ENCODE assay signal across 22 cellular contexts in genomic region chr2:142991295-142991694, GRCh38.
DNase-seq lines count a peak whose midpoint lies in the region; ATAC-seq and TF ChIP-seq lines count a peak whose summit lies in the region.
"Had no signal": no experiment of that assay in that cellular context is flagged by ENCODE, and none has a peak within 500 bp of the region (broad histone marks: within the 10 kb centered on the region; RNA-seq: fewer than 3 reads in every experiment).

No MANE protein-coding gene starts in this region.

- DNase-seq in DMS53 (lab: John Stamatoyannopoulos, UW) = peak; percentile 1
- DNase-seq in DMS53 treated with DMSO at 0.1 percent for 48 hours (lab: John Stamatoyannopoulos, UW; ENCODE audit: unreplicated experiment) = no peak
- peak; percentile 46 for DNase-seq in PC-3
- no peak for DNase-seq in activated T-helper 1 cell treated with anti-CD3 and anti-CD28 coated beads, Interleukin-12 subunit alpha, Interleukin-12 subunit beta, Interleukin-2, Interleukin-4 antibody, amounts not matched to agents 30 ng/mL and 10 ng/mL and 1 ng/mL, durations not matched to agents 14 hours and 24 hours and 36 hours (ENCODE audit: low spot score)
- no peak for DNase-seq in NCI-H1417 treated with DMSO at 0.1 percent for 48 hours (lab: John Stamatoyannopoulos, UW)
- no peak for DNase-seq in superior temporal gyrus (ENCODE audit: extremely low spot score)
- no peak for DNase-seq in right atrium auricular region (ENCODE audit: low spot score)
- DNase-seq: Caco-2; CD4-positive, CD25-positive, alpha-beta regulatory T cell; CD8-positive, alpha-beta T cell; DMS153; DMS79 treated with DMSO at 0.1 percent for 48 hours; GF-D8; H9; HFFc6 had no signal

- H3K9me3 Mint-ChIP-seq in activated T-helper 1 cell treated with anti-CD3 and anti-CD28 coated beads, Interleukin-12 subunit alpha, Interleukin-12 subunit beta, Interleukin-2, Interleukin-4 antibody, amounts not matched to agents 30 ng/mL and 10 ng/mL and 1 ng/mL, durations not matched to agents 14 hours and 24 hours and 36 hours = no peaks in the 10 kb centered on the region
- H3K9me3 Mint-ChIP-seq: CD4-positive, CD25-positive, alpha-beta regulatory T cell; CD8-positive, alpha-beta T cell; GM23338; H9; HFFc6 had no signal

- intact Hi-C loops in PC-3 (cut with micrococcal nuclease) = no loop called here
- intact Hi-C loops in activated T-helper 1 cell treated with anti-CD3 and anti-CD28 coated beads, Interleukin-12 subunit alpha, Interleukin-12 subunit beta, Interleukin-2, Interleukin-4 antibody, amounts not matched to agents 30 ng/mL and 10 ng/mL and 1 ng/mL, durations not matched to agents 14 hours and 24 hours and 36 hours (cut with micrococcal nuclease) = no loop called here

- H3K4me1 Mint-ChIP-seq in activated T-helper 1 cell treated with anti-CD3 and anti-CD28 coated beads, Interleukin-12 subunit alpha, Interleukin-12 subunit beta, Interleukin-2, Interleukin-4 antibody, amounts not matched to agents 30 ng/mL and 10 ng/mL and 1 ng/mL, durations not matched to agents 14 hours and 24 hours and 36 hours (ENCODE audit: low read depth) = no peaks in the 10 kb centered on the region
- H3K4me1 Mint-ChIP-seq: GM23338, H9 had no signal

- peaks cover 15% of the 10 kb centered on the region for H3K4me1 ChIP-seq in HEK293 (ENCODE audit: control insufficient read depth, insufficient read depth, low read length)
- no peaks in the 10 kb centered on the region for H3K4me1 ChIP-seq in PC-3 (ENCODE audit: insufficient read depth, low read length)
- H3K4me1 ChIP-seq in right atrium auricular region = no peaks in the 10 kb centered on the region
- H3K4me1 ChIP-seq: BLaER1, Caco-2 had no signal

- no peaks in the 10 kb centered on the region for H3K36me3 Mint-ChIP-seq in activated T-helper 1 cell treated with anti-CD3 and anti-CD28 coated beads, Interleukin-12 subunit alpha, Interleukin-12 subunit beta, Interleukin-2, Interleukin-4 antibody, amounts not matched to agents 30 ng/mL and 10 ng/mL and 1 ng/mL, durations not matched to agents 14 hours and 24 hours and 36 hours (ENCODE audit: low read depth)
- H3K36me3 Mint-ChIP-seq: CD4-positive, CD25-positive, alpha-beta regulatory T cell; CD8-positive, alpha-beta T cell had no signal

- H3K27me3 ChIP-seq in PC-3 (ENCODE audit: low read length) (no peaks in the 10 kb centered on the region), right atrium auricular region (no peaks in the 10 kb centered on the region)
- H3K27me3 ChIP-seq: BLaER1 had no signal

- H3F3A ChIP-seq in PC-3 (ENCODE audit: low read length, unreplicated experiment) = no peaks in the 10 kb centered on the region

- H3K27ac Mint-ChIP-seq in activated T-helper 1 cell treated with anti-CD3 and anti-CD28 coated beads, Interleukin-12 subunit alpha, Interleukin-12 subunit beta, Interleukin-2, Interleukin-4 antibody, amounts not matched to agents 30 ng/mL and 10 ng/mL and 1 ng/mL, durations not matched to agents 14 hours and 24 hours and 36 hours = peak overlapping the region; percentile 13
- H3K27ac Mint-ChIP-seq: B cell; CD4-positive, CD25-positive, alpha-beta regulatory T cell; CD8-positive, alpha-beta T cell; GM23338; H9; HFFc6 had no signal

- H3K36me3 ChIP-seq in HEK293 (ENCODE audit: control insufficient read depth in 2 of 2, insufficient read depth in 1 of 2, low read length in 2 of 2) (no peaks in the 10 kb centered on the region), PC-3 (ENCODE audit: low read depth, low read length) (no peaks in the 10 kb centered on the region), right atrium auricular region (no peaks in the 10 kb centered on the region)
- H3K36me3 ChIP-seq: BLaER1 had no signal

- H3K9ac ChIP-seq in PC-3 (ENCODE audit: low read length) = no peak overlapping the region
- H3K9ac ChIP-seq: BLaER1 had no signal

- no peak overlapping the region for H3K27ac ChIP-seq in HEK293 (ENCODE audit: extremely low read depth, low read depth, low read length)
- no peak overlapping the region for H3K27ac ChIP-seq in PC-3 (ENCODE audit: low read length)
- no peak overlapping the region for H3K27ac ChIP-seq in right atrium auricular region
- H3K27ac ChIP-seq: 22Rv1, BLaER1, C4-2B had no signal

- H2AFZ ChIP-seq in PC-3 (ENCODE audit: low read length) = no peak overlapping the region
- H2AFZ ChIP-seq: GM23338 had no signal

- POLR2A ChIA-PET in HEK293 (lab: Yijun Ruan, JAX) = no interaction called here
- POLR2A ChIA-PET in PC-3 (lab: Charles Lee; ENCODE audit: unreplicated experiment) = no interaction called here

- peaks cover 29% of the 10 kb centered on the region for H3K27me3 Mint-ChIP-seq in activated T-helper 1 cell treated with anti-CD3 and anti-CD28 coated beads, Interleukin-12 subunit alpha, Interleukin-12 subunit beta, Interleukin-2, Interleukin-4 antibody, amounts not matched to agents 30 ng/mL and 10 ng/mL and 1 ng/mL, durations not matched to agents 14 hours and 24 hours and 36 hours (ENCODE audit: insufficient read depth)
- H3K27me3 Mint-ChIP-seq: B cell had no signal

- CTCF ChIA-PET in HEK293 (lab: Yijun Ruan, JAX) = interaction anchor here (1.5 kb wide), 1 partner anchor 268 kb away, joined by 3 read pairs; no protein-coding TSS in a partner anchor
- CTCF ChIA-PET in PC-3 (lab: Charles Lee) = interaction anchor here (0.6 kb wide), 1 partner anchor 395 kb away, joined by 17 read pairs; no protein-coding TSS in a partner anchor

- H3K9me2 ChIP-seq in PC-3 (replicated peaks; ENCODE audit: low read length) = no peaks in the 10 kb centered on the region

- no peak overlapping the region for H3K4me2 ChIP-seq in PC-3 (ENCODE audit: low read length)
- H3K4me2 ChIP-seq: BLaER1, GM23338 had no signal

- peak; percentile 50 for ATAC-seq in PC-3
- ATAC-seq: CD8-positive, alpha-beta T cell; GM23338; HCT116 had no signal

- no peak overlapping the region for H3K4me3 Mint-ChIP-seq in activated T-helper 1 cell treated with anti-CD3 and anti-CD28 coated beads, Interleukin-12 subunit alpha, Interleukin-12 subunit beta, Interleukin-2, Interleukin-4 antibody, amounts not matched to agents 30 ng/mL and 10 ng/mL and 1 ng/mL, durations not matched to agents 14 hours and 24 hours and 36 hours
- H3K4me3 Mint-ChIP-seq: B cell; CD4-positive, CD25-positive, alpha-beta regulatory T cell; CD8-positive, alpha-beta T cell; GM23338; H9; HFFc6 had no signal

- no peaks in the 10 kb centered on the region for H3K9me3 ChIP-seq in HEK293 (ENCODE audit: control insufficient read depth, insufficient read depth, low read depth, low read length)
- no peaks in the 10 kb centered on the region for H3K9me3 ChIP-seq in PC-3 (ENCODE audit: low read length)
- H3K9me3 ChIP-seq in right atrium auricular region = no peaks in the 10 kb centered on the region
- H3K9me3 ChIP-seq: BLaER1, Caco-2 had no signal

- BruUV-seq in PC-3 (replicated peaks; lab: Mats Ljungman, UMichigan) = no TSS peak

- TF ChIP-seq CTCF in HEK293 (tag by site-specific recombination; IDR thresholded peaks at IDR 0.05) (no peak), PC-3 (conservative IDR thresholded peaks at IDR 0.05; ENCODE audit: low read depth, low read length) (no peak), right atrium auricular region (IDR thresholded peaks at IDR 0.05) (no peak)

- H4K20me1 ChIP-seq in PC-3 (ENCODE audit: low read length) = no peaks in the 10 kb centered on the region
- H4K20me1 ChIP-seq: BLaER1 had no signal

- H3K4me3 ChIP-seq in HEK293 (ENCODE audit: low read depth, low read length) (no peak overlapping the region), PC-3 (ENCODE audit: low read length) (no peak overlapping the region), right atrium auricular region (no peak overlapping the region)
- H3K4me3 ChIP-seq: BLaER1, GM23338 had no signal

- H3K79me2 ChIP-seq in PC-3 (ENCODE audit: low read length) = no peaks in the 10 kb centered on the region

TF ChIP-seq in HEK293, 187 proteins besides CTCF, POLR2A, EP300 and RAD21:
- TF ChIP-seq YY1 (tag by site-specific recombination; IDR thresholded peaks at IDR 0.05) (no peak), ZNF548 (tag by site-specific recombination; IDR thresholded peaks at IDR 0.05) (no peak), MZF1 (tag by site-specific recombination; IDR thresholded peaks at IDR 0.05; ENCODE audit: borderline replicate concordance) (peak; percentile 22; the same call in 1 of the 2 replicates), ZNF211 (tag by site-specific recombination; IDR thresholded peaks at IDR 0.05; ENCODE audit: low read depth) (no peak), IKZF3 (tag by site-specific recombination; IDR thresholded peaks at IDR 0.05) (no peak)
TF ChIP-seq in HEK293: peak in this region for 1.

Comparison
In these comparisons a context has a peak if more than half of its experiments do, and no peak if none do; other contexts are left out.
1. DNase-seq: peak in DMS53 (single experiment) and PC-3 (single experiment); none in DMS53 treated with DMSO at 0.1 percent for 48 hours (single experiment), activated T-helper 1 cell treated with anti-CD3 and anti-CD28 coated beads, Interleukin-12 subunit alpha, Interleukin-12 subunit beta, Interleukin-2, Interleukin-4 antibody, amounts not matched to agents 30 ng/mL and 10 ng/mL and 1 ng/mL, durations not matched to agents 14 hours and 24 hours and 36 hours (single experiment), NCI-H1417 treated with DMSO at 0.1 percent for 48 hours (single experiment), superior temporal gyrus (single experiment) and right atrium auricular region (single experiment).